ENCODE assay signal across 8 cellular contexts in the genomic region with DNA sequence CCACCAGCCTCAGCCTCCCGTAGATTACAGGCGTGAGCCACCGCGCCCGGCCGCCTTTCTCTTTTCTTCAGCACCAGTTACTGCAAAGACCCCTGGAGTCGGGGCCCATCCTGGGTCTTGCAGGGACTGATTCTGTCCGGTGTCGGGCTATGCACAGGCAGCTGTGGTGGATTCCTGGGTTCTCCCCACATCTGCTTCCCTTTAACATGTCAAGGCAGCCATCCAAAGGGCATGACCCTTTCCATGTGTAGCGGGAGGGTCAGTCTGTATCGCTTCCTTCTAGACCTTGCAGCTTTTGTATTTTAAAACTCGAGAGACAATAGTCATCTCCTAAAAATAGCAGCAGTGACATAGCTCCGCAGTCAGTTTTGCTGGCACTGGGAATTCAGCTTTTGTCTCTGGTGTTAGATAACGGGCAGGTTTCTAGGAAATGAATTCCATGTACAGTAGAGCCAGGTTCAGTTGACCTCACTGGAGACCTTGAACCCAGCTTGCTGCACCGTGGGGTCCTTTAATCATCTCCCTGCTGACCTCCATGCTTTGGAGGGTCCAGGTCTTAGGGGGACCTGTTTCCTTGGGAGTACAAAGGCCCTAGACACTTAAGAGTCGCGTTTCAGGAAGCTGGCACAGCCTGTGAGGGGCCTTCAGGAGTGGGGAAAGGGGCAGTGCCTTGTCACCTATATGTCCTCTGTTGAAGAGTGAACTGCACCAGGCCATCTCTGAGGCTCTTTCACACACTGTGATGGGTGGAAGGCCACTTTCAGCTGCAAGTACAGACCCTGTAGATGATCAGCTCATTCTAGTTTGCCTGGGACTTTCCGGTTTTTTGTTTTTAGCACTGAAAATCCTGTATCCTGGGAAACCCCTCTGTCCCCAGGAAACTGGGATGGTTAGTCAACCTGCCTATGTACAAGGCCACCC. TPM values are rescaled to one million over a fixed set of nuclear protein-coding genes. Genes with fewer than 3 reads are reported as not detected.
A peak's percentile ranks its signal among the peaks of the same experiment; 100 is the strongest.
DNase-seq lines count a peak whose midpoint lies in the region; ATAC-seq and TF ChIP-seq lines count a peak whose summit lies in the region.

No MANE protein-coding gene starts in this region.

- DNase-seq in SK-N-SH (no peak), SK-N-DZ (ENCODE audit: low spot score) (no peak), AML-193 (lab: John Stamatoyannopoulos, UW) (no peak), cerebellar nuclear complex (lab: John Stamatoyannopoulos, UW) (no peak)
- DNase-seq in activated CD4-positive, CD25-positive, alpha-beta regulatory T cell (lab: John Stamatoyannopoulos, UW), result no peak

- ATAC-seq in GM18502 (IDR thresholded peaks at IDR 0.05; ENCODE audit: poor library complexity, unreplicated experiment) (peak; percentile 45), HG02571 (IDR thresholded peaks at IDR 0.05; ENCODE audit: unreplicated experiment) (peak; percentile 39)

- H4K20me1 ChIP-seq in SK-N-SH (ENCODE audit: insufficient read depth), result 0 out of 2 replicates have a peak, but pooled peaks cover 15% of the 10 kb centered on the region

- peak overlapping the region in 1 of 2 experiments; percentile 65; a peak in 2 of 4 replicates for H3K27ac ChIP-seq in SK-N-SH (ENCODE audit: low read depth in 2 of 2, low read length in 1 of 2)
- H3K27ac ChIP-seq in mesodermal cell (ENCODE audit: low read depth, low read length, severe bottlenecking), result peak overlapping the region; percentile 72

- H3K4me2 ChIP-seq in SK-N-SH, result peak overlapping the region; percentile 45; the same call in 1 of the 2 replicates

- H2AFZ ChIP-seq in SK-N-SH (ENCODE audit: low read depth), result no peak overlapping the region

- no peak for TF ChIP-seq EP300 in SK-N-SH (IDR thresholded peaks at IDR 0.05; ENCODE audit: borderline replicate concordance in 1 of 2, low read depth in 1 of 2, low read length in 1 of 2)

- no peaks in the 10 kb centered on the region for H3F3A ChIP-seq in SK-N-SH (replicated peaks; ENCODE audit: insufficient read depth)

- H3K36me3 ChIP-seq in SK-N-SH (replicated peaks in 1 of 2; ENCODE audit: control insufficient read depth in 1 of 2, insufficient read depth in 2 of 2, low read length in 1 of 2) (no peaks in the 10 kb centered on the region), mesodermal cell (ENCODE audit: control insufficient read depth, insufficient read depth, low read length) (peaks cover 5% of the 10 kb centered on the region)

- no peaks in the 10 kb centered on the region for H3K27me3 ChIP-seq in SK-N-SH (ENCODE audit: insufficient read depth)

- CTCF ChIA-PET in SK-N-SH (lab: Yijun Ruan, JAX), result interaction anchor here (1.0 kb wide), 2 partner anchors 50 to 52 kb away, joined by 3 to 4 read pairs; no protein-coding TSS in a partner anchor

- H3K4me1 ChIP-seq in SK-N-SH (ENCODE audit: control insufficient read depth in 1 of 2, insufficient read depth in 2 of 2, low read depth in 1 of 2, low read length in 1 of 2) (peaks cover 0 to 12% of the 10 kb centered on the region in 2 experiments; a peak in 1 of 4 replicates), mesodermal cell (ENCODE audit: control insufficient read depth, insufficient read depth, low read length, poor library complexity, severe bottlenecking) (peaks cover 21% of the 10 kb centered on the region)

- 75% methylated on average over 16 of the region's 18 CpGs for WGBS in SK-N-SH (ENCODE audit: low lambda C conversion rate)
- WGBS in mesodermal cell (ENCODE audit: insufficient coverage in 2 of 2), 2 experiments, result 83 to 85% methylated on average over 17 to 18 of the region's 18 CpGs

- H3K4me3 ChIP-seq in SK-N-SH (ENCODE audit: low read depth in 2 of 2, low read length in 1 of 2), result no peak overlapping the region
- H3K4me3 ChIP-seq in mesodermal cell (ENCODE audit: extremely low read depth, insufficient read depth, low read length, poor library complexity, severe bottlenecking), result no peak overlapping the region

- POLR2A ChIA-PET in SK-N-SH (lab: Yijun Ruan, JAX), result no interaction called here

- H3K9me3 ChIP-seq in SK-N-SH (no peaks in the 10 kb centered on the region), mesodermal cell (ENCODE audit: control insufficient read depth, low read length) (no peaks in the 10 kb centered on the region)

- peaks cover 18% of the 10 kb centered on the region; the same call in 1 of the 2 replicates for H3K79me2 ChIP-seq in SK-N-SH (ENCODE audit: insufficient read depth)

- no peak overlapping the region for H3K9ac ChIP-seq in SK-N-SH

- TF ChIP-seq CTCF in SK-N-SH (IDR thresholded peaks at IDR 0.05), result no peak

- no peak for TF ChIP-seq RAD21 in SK-N-SH (IDR thresholded peaks at IDR 0.05; ENCODE audit: low read length)

- H3K9me2 ChIP-seq in SK-N-SH, result no peaks in the 10 kb centered on the region

TF ChIP-seq in SK-N-SH, 30 proteins besides CTCF, POLR2A, EP300 and RAD21:
- TF ChIP-seq TCF12 (IDR thresholded peaks at IDR 0.05), result peak; percentile 12; the same call in 1 of the 2 replicates
- TF ChIP-seq MEF2A (IDR thresholded peaks at IDR 0.05; ENCODE audit: borderline replicate concordance, low read depth), result peak; percentile 66; the same call in 1 of the 2 replicates
- no peak for TF ChIP-seq FOSL2 (IDR thresholded peaks at IDR 0.05; ENCODE audit: borderline replicate concordance, low read depth)

RNA-seq across cellular contexts. Expression of gene ANKRD33B, which starts 13.8 kb away (rescaled TPM):
- polyA plus RNA-seq in SK-N-SH (2012; rRNA removed), result 1.8 and 1.9 TPM in 2 replicates
- 1.2 and 1.7 TPM in 2 replicates for polyA plus RNA-seq in SK-N-SH (2012; cell fraction: cytosol; rRNA removed)
- polyA plus RNA-seq in SK-N-SH (2012; cell fraction: nucleus; rRNA removed), result 4.3 and 7.0 TPM in 2 replicates
- 8.8 TPM for polyA plus RNA-seq in mesodermal cell (2013, experiment 1 of 2)
- polyA plus RNA-seq in mesodermal cell (2013, experiment 2 of 2), result 7.0 TPM
- polyA plus RNA-seq in SK-N-DZ (2014; cell fraction: cytosol; rRNA removed), result 0.73 and 0.74 TPM in 2 replicates
- polyA plus RNA-seq in SK-N-DZ (2014; cell fraction: nucleus; rRNA removed), result 0.38 and 0.95 TPM in 2 replicates
